ENCODE assay signal across 8 cellular contexts in the genomic region with DNA sequence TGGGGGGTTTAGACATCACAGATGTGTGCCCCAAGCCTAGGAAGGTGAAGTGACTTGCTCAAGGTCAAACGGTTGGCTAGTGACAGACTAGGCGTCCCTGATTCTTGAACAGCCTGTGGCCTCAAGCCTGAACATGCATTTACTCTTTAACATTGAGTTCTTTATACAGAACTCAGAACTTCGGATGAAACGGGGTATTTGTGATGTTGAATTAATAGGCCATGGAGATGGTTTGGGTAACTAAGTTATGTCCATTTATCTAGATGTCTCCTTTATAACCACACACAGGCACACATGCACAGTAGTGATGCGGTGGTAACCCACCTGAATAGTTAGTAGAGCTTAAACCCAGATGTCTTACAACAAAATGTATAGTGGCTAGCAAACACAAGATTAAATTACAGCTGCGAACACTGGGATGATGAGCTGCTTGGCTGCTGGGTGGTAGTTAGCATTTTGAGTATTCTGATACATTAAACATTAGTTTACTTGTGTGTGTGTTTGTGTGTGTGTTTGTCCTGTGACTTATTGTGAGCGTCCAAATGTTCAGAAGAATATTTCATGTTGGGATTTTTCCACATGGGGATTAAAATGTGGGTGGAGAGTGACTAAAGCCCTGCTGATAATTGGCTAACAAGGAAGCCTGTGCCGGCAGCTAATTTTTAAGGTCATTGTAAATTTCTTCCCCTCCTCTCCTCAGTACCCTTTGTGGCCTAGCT. TPM values are rescaled to one million over a fixed set of nuclear protein-coding genes. Genes with fewer than 3 reads are reported as not detected.
DNase-seq lines count a peak whose midpoint lies in the region; ATAC-seq and TF ChIP-seq lines count a peak whose summit lies in the region.

No MANE protein-coding gene starts in this region.

- H3K36me3 ChIP-seq in GM23248 (ENCODE audit: low read depth) (no peaks in the 10 kb centered on the region), sigmoid colon (no peaks in the 10 kb centered on the region)

- H3K27me3 Mint-ChIP-seq in T-cell, result no peaks in the 10 kb centered on the region

- H3K4me1 ChIP-seq in GM23248 (ENCODE audit: insufficient read depth), result peaks cover 52% of the 10 kb centered on the region
- H3K4me1 ChIP-seq in sigmoid colon, result peaks cover 0 to 69% (median 64%) of the 10 kb centered on the region in 4 donors

- peak overlapping the region; percentile 95 to 97 (median 96) for H3K4me3 Mint-ChIP-seq in T-cell

- WGBS in GM23248 (ENCODE audit: low coverage in 1 of 2, low lambda C conversion rate in 2 of 2, missing lambda C conversion rate in 2 of 2), 2 experiments, result 24 to 25% methylated on average over 8 of the region's 8 CpGs
- 11 to 41% methylated on average over 8 of the region's 8 CpGs for WGBS in sigmoid colon, 2 donors

- H3K79me2 ChIP-seq in GM23248 (ENCODE audit: insufficient read depth), result peaks cover 57% of the 10 kb centered on the region

- H3K27ac Mint-ChIP-seq in T-cell, result peak overlapping the region; percentile 97 to 98

- TF ChIP-seq EP300 in sigmoid colon (IDR thresholded peaks at IDR 0.05), result no peak

- ATAC-seq in T-cell (replicated peaks in 1 of 4) (no peak), HG03025 (IDR thresholded peaks at IDR 0.05; ENCODE audit: low FRiP score, unreplicated experiment) (no peak), GM19328 (IDR thresholded peaks at IDR 0.05; ENCODE audit: unreplicated experiment) (no peak)

- CTCF ChIA-PET in T-cell (lab: Charles Lee), result interaction anchor here (0.6 to 1.7 kb wide), 8 partner anchors 15 to 236 kb away, joined by 3 to 7 read pairs (median 4); no protein-coding TSS in a partner anchor

- H3K36me3 Mint-ChIP-seq in T-cell, result peaks cover 6% of the 10 kb centered on the region

- peak overlapping the region; percentile 9 for H2AFZ ChIP-seq in GM23248

- H3K9me3 Mint-ChIP-seq in T-cell, result no peaks in the 10 kb centered on the region

- H3K9me3 ChIP-seq in GM23248 (ENCODE audit: low read depth) (no peaks in the 10 kb centered on the region), sigmoid colon (no peaks in the 10 kb centered on the region)

- no peak for TF ChIP-seq POLR2A in sigmoid colon (IDR thresholded peaks at IDR 0.05)

- TF ChIP-seq CTCF in fibroblast of pulmonary artery (IDR thresholded peaks at IDR 0.05; ENCODE audit: low read length, missing control alignments), result no peak
- TF ChIP-seq CTCF in sigmoid colon (IDR thresholded peaks at IDR 0.05), result no peak

- H4K20me1 ChIP-seq in GM23248 (ENCODE audit: insufficient read depth), result no peaks in the 10 kb centered on the region

- H3K9ac ChIP-seq in GM23248, result peak overlapping the region; percentile 95

- DNase-seq in GM23248, result peak; percentile 64
- DNase-seq in T-cell, result peak in 1 of 34 experiments; percentile 30
- DNase-seq in fibroblast of pulmonary artery (ENCODE audit: low read depth), result no peak
- no peak for DNase-seq in sigmoid colon
- DNase-seq in NCI-H446 treated with DMSO at 0.1 percent for 48 hours (lab: John Stamatoyannopoulos, UW), result no peak
- DNase-seq in HUDEP-2 (lab: John Stamatoyannopoulos, UW; ENCODE audit: unreplicated experiment in 76 of 76), result no peak

- no peaks in the 10 kb centered on the region for H3K9me2 ChIP-seq in GM23248 (ENCODE audit: insufficient read depth)

- H3K27me3 ChIP-seq in GM23248 (replicated peaks; ENCODE audit: insufficient read depth) (no peaks in the 10 kb centered on the region), sigmoid colon (no peaks in the 10 kb centered on the region)

- POLR2A ChIA-PET in T-cell (lab: Charles Lee), result interaction anchor here (0.5 to 2.0 kb wide), 12 partner anchors 9 to 51 kb away, joined by 3 to 12 read pairs (median 4); no protein-coding TSS in a partner anchor

- peaks cover 63% of the 10 kb centered on the region for H3F3A ChIP-seq in GM23248 (ENCODE audit: insufficient read depth)

- peak overlapping the region; percentile 86 for H3K4me2 ChIP-seq in GM23248 (ENCODE audit: unreplicated experiment)

- intact Hi-C loops in sigmoid colon (cut with DNase I), result loop anchor here (5.0 to 10.0 kb wide), 3 partner anchors 197 to 539 kb away; partner anchors contain the start of gene CD58

- H3K27ac ChIP-seq in GM23248, result peak overlapping the region; percentile 97
- H3K27ac ChIP-seq in sigmoid colon, result peak overlapping the region; percentile 80 to 98 (median 95)

- in situ Hi-C loops in GM23248 (cut with MboI), result no loop called here

- H3K4me3 ChIP-seq in GM23248 (peak overlapping the region; percentile 98), fibroblast of pulmonary artery (replicated peaks; ENCODE audit: low read depth, low read length) (peak overlapping the region; percentile 85), sigmoid colon (peak overlapping the region in 3 of 4 donors; percentile 63 to 99 (median 98))

- H3K4me1 Mint-ChIP-seq in T-cell, result peaks cover 59 to 67% (median 66%) of the 10 kb centered on the region in 3 donors

RNA-seq across cellular contexts. Expression of gene ATP1A1, which starts 2.3 kb away (rescaled TPM):
- 50.2 and 66.4 TPM in 2 replicates for total RNA-seq in GM23248 (2014; rRNA removed; shearing (Covaris generic))
- polyA plus RNA-seq in GM23248 (2016; fragmentation: Nextera tagmentation; extraction: Ambion mirVana) (108 and 116 TPM in 2 replicates), sigmoid colon (1,000 to 10,000 TPM in 1 of 3 donors, 100 to 1,000 TPM in 2; 260 to 1,099 (median 270) TPM)
- total RNA-seq in T-cell (100 to 1,000 TPM; 230 to 292 (median 266) TPM), sigmoid colon (100 to 1,000 TPM in 1 of 4 donors, 10 to 100 TPM in 3; 88.6 to 101 (median 91.8) TPM)
